ENCODE assay signal across 1 cellular context in the genomic region with DNA sequence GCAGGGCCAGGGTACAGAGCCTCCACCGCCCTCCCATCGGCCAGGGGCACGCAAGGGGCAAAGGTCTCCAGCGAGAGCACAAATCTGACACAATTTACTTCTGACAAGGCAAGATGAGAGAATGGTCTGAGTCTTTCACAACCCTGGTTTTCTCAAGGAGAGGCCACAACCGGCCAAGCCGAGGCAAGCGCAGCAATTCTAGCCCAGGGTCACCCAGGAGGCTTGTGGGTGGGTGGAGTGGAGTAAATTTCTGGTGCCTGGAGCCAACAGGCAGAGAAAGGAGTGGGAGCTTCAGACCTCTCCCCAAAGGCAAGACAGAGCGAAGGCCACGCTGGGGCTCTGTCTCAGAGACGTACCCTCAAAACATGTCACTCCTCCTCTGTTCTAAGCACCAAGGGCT.
TF ChIP-seq lines count a peak whose summit lies in the region.

No MANE protein-coding gene starts in this region.

TF ChIP-seq in SK-N-SH treated with all-trans-retinoic acid at 6 μM for 48 hours, 23 proteins besides CTCF, POLR2A, EP300 and RAD21:
- TF ChIP-seq ZNF565 (CRISPR knock-in tag; conservative IDR thresholded peaks at IDR 0.05; ENCODE audit: low read depth), result no peak
TF ChIP-seq in SK-N-SH treated with all-trans-retinoic acid at 6 μM for 48 hours: peak in this region for 0.
